ENCODE assay signal across 16 cellular contexts in genomic region chr15:88981244-88982215, GRCh38.
A peak's percentile ranks its signal among the peaks of the same experiment; 100 is the strongest.
DNase-seq lines count a peak whose midpoint lies in the region; ATAC-seq and TF ChIP-seq lines count a peak whose summit lies in the region.
"Had no signal": no experiment of that assay in that cellular context is flagged by ENCODE, and none has a peak within 500 bp of the region (broad histone marks: within the 10 kb centered on the region; RNA-seq: fewer than 3 reads in every experiment).

No MANE protein-coding gene starts in this region.

- H3K4ac ChIP-seq in mesenchymal stem cell (ENCODE audit: low read depth in 1 of 2, low read length in 2 of 2): no peak overlapping the region

- no peak overlapping the region for H3K23ac ChIP-seq in mesenchymal stem cell (ENCODE audit: low read length in 2 of 2)

- no peak overlapping the region for H3K4me3 ChIP-seq in GM23338
- H3K4me3 ChIP-seq in astrocyte of the spinal cord (ENCODE audit: low read depth, low read length): no peak overlapping the region
- no peak overlapping the region for H3K4me3 ChIP-seq in mesenchymal stem cell (ENCODE audit: insufficient read depth in 1 of 2, low read depth in 1 of 2, low read length in 2 of 2)
- no peak overlapping the region for H3K4me3 ChIP-seq in foreskin fibroblast (ENCODE audit: low read depth in 1 of 2, low read length in 2 of 2)
- H3K4me3 ChIP-seq: lower lobe of right lung had no signal

- H2AK5ac ChIP-seq in mesenchymal stem cell (ENCODE audit: low read length, severe bottlenecking): no peak overlapping the region

- no peak overlapping the region for H2BK15ac ChIP-seq in mesenchymal stem cell (ENCODE audit: low read depth, poor library complexity, severe bottlenecking)

- peaks cover 11% of the 10 kb centered on the region for H3K27me3 Mint-ChIP-seq in GM23338 (ENCODE audit: insufficient read depth, low read depth, poor library complexity)

- no peaks in the 10 kb centered on the region for H3K9me2 ChIP-seq in GM23338 (ENCODE audit: insufficient read depth)

- H3K4me3 Mint-ChIP-seq in GM23338: no peak overlapping the region
- H3K4me3 Mint-ChIP-seq: naive thymus-derived CD4-positive, alpha-beta T cell; stimulated activated naive CD8-positive, alpha-beta T cell treated with anti-CD3 and anti-CD28 coated beads, Interleukin-15, Interleukin-2, amounts not matched to agents 100 ng/mL and 50 ng/mL, for 24 hours had no signal

- peaks cover 30% of the 10 kb centered on the region for H3K4me1 ChIP-seq in GM23338 (ENCODE audit: insufficient read depth)
- peaks cover 11% of the 10 kb centered on the region for H3K4me1 ChIP-seq in mesenchymal stem cell (ENCODE audit: control insufficient read depth, insufficient read depth, low read depth, low read length)
- H3K4me1 ChIP-seq: lower lobe of right lung had no signal

- H4K8ac ChIP-seq in mesenchymal stem cell (ENCODE audit: low read length): no peak overlapping the region

- peaks cover 6% of the 10 kb centered on the region for H3K9me3 ChIP-seq in mesenchymal stem cell (ENCODE audit: control insufficient read depth, low read length)
- H3K9me3 ChIP-seq: lower lobe of right lung had no signal

- H3K27ac Mint-ChIP-seq in GM23338: no peak overlapping the region
- H3K27ac Mint-ChIP-seq: naive thymus-derived CD4-positive, alpha-beta T cell; stimulated activated naive CD8-positive, alpha-beta T cell treated with anti-CD3 and anti-CD28 coated beads, Interleukin-15, Interleukin-2, amounts not matched to agents 100 ng/mL and 50 ng/mL, for 24 hours had no signal

- no peaks in the 10 kb centered on the region for H3K79me2 ChIP-seq in GM23338 (replicated peaks; ENCODE audit: insufficient read depth)

- H3K27me3 ChIP-seq in GM23338 (ENCODE audit: insufficient read depth): no peaks in the 10 kb centered on the region
- H3K27me3 ChIP-seq in mesenchymal stem cell (ENCODE audit: control insufficient read depth in 1 of 2, insufficient read depth in 1 of 2, low read length in 2 of 2): peaks cover 0 to 6% of the 10 kb centered on the region in 2 experiments

- in situ Hi-C loops in ACHN (cut with HindIII; ENCODE audit: low pct_ligation_motif_present, low pct_unique_long_range_greater_than_20kb, low sequenced_read_pairs): no loop called here
- in situ Hi-C loops in astrocyte of the spinal cord (cut with HindIII; ENCODE audit: low sequenced_read_pairs): no loop called here

- no peak overlapping the region for H3K14ac ChIP-seq in mesenchymal stem cell (ENCODE audit: low read length in 2 of 2)

- H3K79me1 ChIP-seq in mesenchymal stem cell (replicated peaks; ENCODE audit: low read length, poor library complexity, severe bottlenecking): no peaks in the 10 kb centered on the region

- no peak for ATAC-seq in GM23338
- no peak for ATAC-seq in GM21737 (IDR thresholded peaks at IDR 0.05; ENCODE audit: unreplicated experiment)
- no peak for ATAC-seq in GM21717 (IDR thresholded peaks at IDR 0.05; ENCODE audit: unreplicated experiment)

- no peak overlapping the region for H2BK120ac ChIP-seq in mesenchymal stem cell (ENCODE audit: low read depth, low read length)

- peaks cover 2% of the 10 kb centered on the region; the same call in 1 of the 3 replicates for H3K9me3 Mint-ChIP-seq in GM23338
- H3K9me3 Mint-ChIP-seq: naive thymus-derived CD4-positive, alpha-beta T cell; stimulated activated naive CD8-positive, alpha-beta T cell treated with anti-CD3 and anti-CD28 coated beads, Interleukin-15, Interleukin-2, amounts not matched to agents 100 ng/mL and 50 ng/mL, for 24 hours had no signal

- no peak overlapping the region for H3K9ac ChIP-seq in mesenchymal stem cell (ENCODE audit: low read length)

- no peaks in the 10 kb centered on the region for H3K36me3 ChIP-seq in GM23338 (ENCODE audit: insufficient read depth)
- no peaks in the 10 kb centered on the region for H3K36me3 ChIP-seq in mesenchymal stem cell (ENCODE audit: control insufficient read depth in 1 of 2, insufficient read depth in 2 of 2, low read depth in 1 of 2, low read length in 2 of 2)
- H3K36me3 ChIP-seq: lower lobe of right lung had no signal

- H3K27ac ChIP-seq in GM23338 (ENCODE audit: low read depth) (peak overlapping the region; percentile 12; the same call in 1 of the 2 replicates), mesenchymal stem cell (ENCODE audit: low read length, poor library complexity, severe bottlenecking) (peak overlapping the region; percentile 64)
- H3K27ac ChIP-seq: lower lobe of right lung had no signal

- DNase-seq in ACHN: peak; percentile 12
- DNase-seq in GM23338 (ENCODE audit: low spot score): peak; percentile 64
- DNase-seq in astrocyte of the spinal cord (ENCODE audit: low read depth, low spot score): peak; percentile 37
- no peak for DNase-seq in mesenchymal stem cell
- DNase-seq in foreskin fibroblast: no peak
- no peak for DNase-seq in AG08395 (ENCODE audit: low spot score)
- DNase-seq: activated effector memory CD4-positive, alpha-beta T cell treated with Interleukin-2 at 50 U/mL for 16 hours; amygdala; COR-L47; lower lobe of right lung; naive thymus-derived CD4-positive, alpha-beta T cell; NCI-H187 treated with DMSO at 0.1 percent for 48 hours; NCI-H345 had no signal

- peak overlapping the region; percentile 7; the same call in 1 of the 2 replicates for H3K4me2 ChIP-seq in GM23338
- H3K4me2 ChIP-seq in mesenchymal stem cell (ENCODE audit: low read length, poor library complexity, severe bottlenecking): no peak overlapping the region

- TF ChIP-seq CTCF in GM23338 (conservative IDR thresholded peaks at IDR 0.05; ENCODE audit: low read depth in 2 of 2) (no peak), astrocyte of the spinal cord (IDR thresholded peaks at IDR 0.05; ENCODE audit: low read depth, low read length) (no peak), foreskin fibroblast (IDR thresholded peaks at IDR 0.05; ENCODE audit: low read depth, low read length) (no peak)

- H2AFZ ChIP-seq in GM23338 (no peak overlapping the region), mesenchymal stem cell (ENCODE audit: low read depth, low read length) (no peak overlapping the region)

- H3K4me1 Mint-ChIP-seq in GM23338: peaks cover 29% of the 10 kb centered on the region

- H2BK5ac ChIP-seq in mesenchymal stem cell (ENCODE audit: low read depth, low read length, poor library complexity, severe bottlenecking): no peak overlapping the region

- H3K36me3 Mint-ChIP-seq in GM23338 (ENCODE audit: low read depth): peaks cover 2% of the 10 kb centered on the region; the same call in 1 of the 3 replicates
- H3K36me3 Mint-ChIP-seq: naive thymus-derived CD4-positive, alpha-beta T cell had no signal

- no peaks in the 10 kb centered on the region for H3F3A ChIP-seq in GM23338 (replicated peaks; ENCODE audit: low read depth)

- H2BK12ac ChIP-seq in mesenchymal stem cell (ENCODE audit: low read length in 2 of 2): no peak overlapping the region

- H3K18ac ChIP-seq in mesenchymal stem cell (ENCODE audit: low read depth in 1 of 2, low read length in 2 of 2): no peak overlapping the region

- H4K20me1 ChIP-seq in GM23338 (replicated peaks; ENCODE audit: insufficient read depth): no peaks in the 10 kb centered on the region

- WGBS in mesenchymal stem cell: 86% methylated on average over 10 of the region's 15 CpGs

- no peak overlapping the region for H4K91ac ChIP-seq in mesenchymal stem cell (ENCODE audit: low read length)

Comparison
In these comparisons a context has a peak if more than half of its experiments do, and no peak if none do; other contexts are left out.
1. DNase-seq: peak in ACHN (single experiment), GM23338 (single experiment) and astrocyte of the spinal cord (single experiment); none in mesenchymal stem cell (single experiment), foreskin fibroblast (0 of 2) and AG08395 (single experiment).